ENCODE assay signal across 8 cellular contexts in genomic region chr10:69318087-69318996, GRCh38. TPM values are rescaled to one million over a fixed set of nuclear protein-coding genes. Genes with fewer than 3 reads are reported as not detected.
DNase-seq lines count a peak whose midpoint lies in the region; ATAC-seq and TF ChIP-seq lines count a peak whose summit lies in the region.

No MANE protein-coding gene starts in this region.

- H3K4me1 ChIP-seq in body of pancreas = peaks cover 46% of the 10 kb centered on the region
- H3K4me1 ChIP-seq in skeletal muscle tissue (ENCODE audit: control insufficient read depth in 3 of 3, insufficient read depth in 3 of 3, low read length in 3 of 3) = peaks cover 31 to 41% (median 35%) of the 10 kb centered on the region in 3 donors

- no peaks in the 10 kb centered on the region for H3K9me3 ChIP-seq in body of pancreas
- peaks cover 4% of the 10 kb centered on the region for H3K9me3 ChIP-seq in iPS-18c (ENCODE audit: control insufficient read depth, insufficient read depth, low read length)
- no peaks in the 10 kb centered on the region for H3K9me3 ChIP-seq in skeletal muscle tissue (ENCODE audit: control insufficient read depth in 3 of 3, low read length in 3 of 3)

- peak in 2 of 7 experiments; percentile 0 to 16 for TF ChIP-seq CTCF in body of pancreas (IDR thresholded peaks at IDR 0.05)

- H3K4me3 ChIP-seq in body of pancreas (peak overlapping the region; percentile 6 to 41), iPS-18c (ENCODE audit: insufficient read depth, low read depth, low read length) (peak overlapping the region; percentile 94), skeletal muscle tissue (ENCODE audit: low read length in 3 of 3) (peak overlapping the region; percentile 88 to 98 (median 94))

- H3K9ac ChIP-seq in skeletal muscle tissue (ENCODE audit: low read depth in 1 of 3, low read length in 3 of 3) = peak overlapping the region; percentile 85 to 95 (median 86)

- peak overlapping the region; percentile 64 to 91 (median 79) for H3K27ac ChIP-seq in body of pancreas
- H3K27ac ChIP-seq in skeletal muscle tissue (ENCODE audit: low read depth, low read length) = peak overlapping the region; percentile 95

- TF ChIP-seq POLR2A in body of pancreas (IDR thresholded peaks at IDR 0.05) = peak; percentile 53 to 74 (median 61)

- peak; percentile 72 for ATAC-seq in HG02870 (IDR thresholded peaks at IDR 0.05; ENCODE audit: unreplicated experiment)
- peak; percentile 94 for ATAC-seq in body of pancreas

- H3K36me3 ChIP-seq in body of pancreas (replicated peaks in 1 of 2; ENCODE audit: insufficient read depth in 1 of 2, low read depth in 2 of 2) (no peaks in the 10 kb centered on the region), skeletal muscle tissue (ENCODE audit: control insufficient read depth in 3 of 3, insufficient read depth in 3 of 3, low read length in 3 of 3) (no peaks in the 10 kb centered on the region)

- DNase-seq in NCI-H2081 (lab: John Stamatoyannopoulos, UW) = peak; percentile 84 to 86
- no peak for DNase-seq in NCI-H2081 treated with DMSO at 0.1 percent for 48 hours (lab: John Stamatoyannopoulos, UW)
- peak; percentile 59 to 78 for DNase-seq in NCI-H1930 (lab: John Stamatoyannopoulos, UW)
- peak; percentile 92 for DNase-seq in UCSD-AML1 (lab: John Stamatoyannopoulos, UW; ENCODE audit: unreplicated experiment)
- peak; percentile 85 to 91 (median 90) for DNase-seq in body of pancreas

- no peaks in the 10 kb centered on the region for H3K27me3 ChIP-seq in body of pancreas
- no peaks in the 10 kb centered on the region for H3K27me3 ChIP-seq in skeletal muscle tissue (ENCODE audit: control insufficient read depth in 3 of 3, insufficient read depth in 3 of 3, low read length in 3 of 3)

- intact Hi-C loops in body of pancreas (cut with DNase I) = no loop called here

- 7% methylated on average over 103 of the region's 108 CpGs; no CpG with 5 or more reads in 1 of the 2 donors for WGBS in body of pancreas, 2 donors

RNA-seq across cellular contexts. Expression of gene HK1, which starts 40.0 kb away (rescaled TPM):
- total RNA-seq in body of pancreas (10 to 100 TPM; 15.8 to 17.1 TPM), skeletal muscle tissue (32.4 TPM)

Comparison
In these comparisons a context has a peak if more than half of its experiments do, and no peak if none do; other contexts are left out.
1. H3K4me3 ChIP-seq: peak in every context shown above with its lines; median percentile 94 in iPS-18c; 94 in skeletal muscle tissue; 24 in body of pancreas.